Comparison of ENCODE assay signal across 15 cellular contexts in the genomic region with DNA sequence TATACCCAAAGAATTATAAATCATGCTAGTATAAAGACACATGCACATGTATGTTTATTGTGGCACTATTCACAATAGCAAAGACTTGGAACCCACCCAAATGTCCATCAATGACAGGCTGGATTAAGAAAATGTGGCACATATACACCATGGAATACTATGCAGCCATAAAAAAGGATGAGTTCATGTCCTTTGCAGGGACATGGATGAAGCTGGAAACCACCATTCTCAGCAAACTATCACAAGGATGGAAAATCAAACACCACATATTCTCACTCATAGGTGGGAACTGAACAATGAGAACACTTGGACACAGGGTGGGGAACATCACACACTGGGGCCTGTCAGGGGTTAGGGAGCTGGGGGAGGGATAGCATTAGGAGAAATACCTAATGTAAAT. TPM values are rescaled to one million over a fixed set of nuclear protein-coding genes. Genes with fewer than 3 reads are reported as not detected.
"Had no signal": no experiment of that assay in that cellular context is flagged by ENCODE, and none has a peak within 500 bp of the region (broad histone marks: within the 10 kb centered on the region; RNA-seq: fewer than 3 reads in every experiment).

No MANE protein-coding gene starts in this region.

RNA-seq across cellular contexts. Expression of a gene that starts 25.4 kb away (rescaled TPM):
- total RNA-seq: activated naive CD4-positive, alpha-beta T cell treated with anti-CD3 and anti-CD28 coated beads for 36 hours; activated naive CD8-positive, alpha-beta T cell treated with anti-CD3 and anti-CD28 coated beads, Interleukin-2, amount 10 ng/mL, durations not matched to agents 7 days and 5 days; activated T-helper 1 cell treated with anti-CD3 and anti-CD28 coated beads, Interleukin-12 subunit alpha, Interleukin-12 subunit beta, Interleukin-2, Interleukin-4 antibody, amounts not matched to agents 30 ng/mL and 10 ng/mL and 1 ng/mL, durations not matched to agents 14 hours and 24 hours and 36 hours; activated T-helper 2 cell treated with anti-CD3 and anti-CD28 coated beads, Interferon-gamma antibody, Interleukin-2, Interleukin-4, amounts not matched to agents 10 μg/mL and 5 μg/mL and 100 μg/mL, durations not matched to agents 14 hours and 24 hours and 36 hours; astrocyte; bronchial epithelial cell; cardiac muscle cell; chondrocyte had no signal
- polyA plus RNA-seq: cardiac muscle cell had no signal

RNA-seq across cellular contexts. Expression of a gene that starts 26.0 kb away (rescaled TPM):
- total RNA-seq: activated naive CD4-positive, alpha-beta T cell treated with anti-CD3 and anti-CD28 coated beads for 36 hours; activated naive CD4-positive, alpha-beta T cell treated with anti-CD3 and anti-CD28 coated beads, Interleukin-2, amount 50 U/mL, for 72 hours; activated naive CD8-positive, alpha-beta T cell treated with anti-CD3 and anti-CD28 coated beads for 36 hours; activated naive CD8-positive, alpha-beta T cell treated with anti-CD3 and anti-CD28 coated beads, Interleukin-2, amount 10 ng/mL, durations not matched to agents 7 days and 5 days; activated T-cell treated with anti-CD3 and anti-CD28 coated beads, Interleukin-2, amount 50 U/mL, for 4 hours; activated T-helper 1 cell treated with anti-CD3 and anti-CD28 coated beads, Interleukin-12 subunit alpha, Interleukin-12 subunit beta, Interleukin-2, Interleukin-4 antibody, amounts not matched to agents 30 ng/mL and 10 ng/mL and 1 ng/mL, durations not matched to agents 14 hours and 24 hours and 36 hours; activated T-helper 17 cell treated with anti-CD3 and anti-CD28 coated beads, Interleukin-2, amount 50 U/mL, for 72 hours; activated T-helper 2 cell treated with anti-CD3 and anti-CD28 coated beads, Interferon-gamma antibody, Interleukin-2, Interleukin-4, amounts not matched to agents 10 μg/mL and 5 μg/mL and 100 μg/mL, durations not matched to agents 14 hours and 24 hours and 36 hours; aorta; ascending aorta; astrocyte; bronchial epithelial cell; cardiac muscle cell; cardiac septum; chondrocyte had no signal
- polyA plus RNA-seq: cardiac muscle cell had no signal
